ENCODE assay signal across 16 cellular contexts in genomic region chr7:2791390-2791789, GRCh38. TPM values are rescaled to one million over a fixed set of nuclear protein-coding genes. Genes with fewer than 3 reads are reported as not detected.
A peak's percentile ranks its signal among the peaks of the same experiment; 100 is the strongest.
DNase-seq lines count a peak whose midpoint lies in the region; TF ChIP-seq lines count a peak whose summit lies in the region.
"Had no signal": no experiment of that assay in that cellular context is flagged by ENCODE, and none has a peak within 500 bp of the region (broad histone marks: within the 10 kb centered on the region; RNA-seq: fewer than 3 reads in every experiment).

No MANE protein-coding gene starts in this region.

- H3K9ac ChIP-seq in neural cell (ENCODE audit: low read length): peak overlapping the region; percentile 72

- peak overlapping the region; percentile 53 for H3K4me3 ChIP-seq in neural cell (ENCODE audit: low read length)
- H3K4me3 ChIP-seq: A549 had no signal

- no peaks in the 10 kb centered on the region for H3K27me3 Mint-ChIP-seq in chondrocyte (ENCODE audit: low read depth)
- H3K27me3 Mint-ChIP-seq: CD4-positive, alpha-beta T cell had no signal

- H3K27ac Mint-ChIP-seq in chondrocyte (ENCODE audit: unreplicated experiment): peak overlapping the region; percentile 36
- H3K27ac Mint-ChIP-seq: CD4-positive, alpha-beta T cell had no signal

- H3K4me2 ChIP-seq in neural cell (ENCODE audit: low read length): peak overlapping the region; percentile 62
- H3K4me2 ChIP-seq: A549 had no signal

- peak; percentile 21 for DNase-seq in activated CD8-positive, alpha-beta memory T cell treated with anti-CD3 and anti-CD28 coated beads for 24 hours
- no peak for DNase-seq in activated CD8-positive, alpha-beta memory T cell treated with anti-CD3 and anti-CD28 coated beads, Interleukin-2, amount 50 U/mL, for 48 hours
- DNase-seq in chondrocyte (ENCODE audit: low spot score) (no peak), NCI-H526 treated with DMSO at 0.1 percent for 48 hours (lab: John Stamatoyannopoulos, UW) (no peak), HCEC 1CT (no peak)
- no peak for DNase-seq in central memory CD4-positive, alpha-beta T cell
- DNase-seq: AML-193; Caco-2; CD4-positive, alpha-beta T cell; DMS79 treated with DMSO at 0.1 percent for 48 hours; GF-D8; H9 had no signal

- no peaks in the 10 kb centered on the region for H3K27me3 ChIP-seq in neural cell (ENCODE audit: insufficient read depth, low read depth, low read length)

- peaks cover 48% of the 10 kb centered on the region for H3K36me3 Mint-ChIP-seq in chondrocyte (ENCODE audit: low read depth)

- H3K27ac ChIP-seq in neural cell (ENCODE audit: low read length): peak overlapping the region; percentile 97
- H3K27ac ChIP-seq: 22Rv1, A549, C4-2B had no signal

- no peak overlapping the region for H2AFZ ChIP-seq in neural cell (ENCODE audit: low read depth, low read length)

- TF ChIP-seq RAD21 in neural cell (conservative IDR thresholded peaks at IDR 0.05): peak; percentile 56

- no peaks in the 10 kb centered on the region for H3K9me3 ChIP-seq in neural cell (ENCODE audit: low read length)
- H3K9me3 ChIP-seq: A549, Caco-2 had no signal

- H3K36me3 ChIP-seq in neural cell (ENCODE audit: insufficient read depth, low read length): peaks cover 17% of the 10 kb centered on the region

- H4K20me1 ChIP-seq in neural cell (ENCODE audit: insufficient read depth): no peaks in the 10 kb centered on the region

- TF ChIP-seq EP300 in neural cell (conservative IDR thresholded peaks at IDR 0.05; ENCODE audit: poor library complexity, severe bottlenecking): peak; percentile 97

- TF ChIP-seq CTCF in chondrocyte (IDR thresholded peaks at IDR 0.05) (no peak), neural cell (IDR thresholded peaks at IDR 0.05; ENCODE audit: poor library complexity, severe bottlenecking) (no peak)

- H3K79me2 ChIP-seq in neural cell (replicated peaks; ENCODE audit: insufficient read depth, low read length): peaks cover 3% of the 10 kb centered on the region

- H3K4me1 Mint-ChIP-seq in chondrocyte (ENCODE audit: low read depth): peaks cover 58% of the 10 kb centered on the region

- H3K9me2 ChIP-seq in neural cell (ENCODE audit: insufficient read depth, low read length): no peaks in the 10 kb centered on the region

- H3K4me3 Mint-ChIP-seq in chondrocyte (ENCODE audit: unreplicated experiment): no peak overlapping the region
- H3K4me3 Mint-ChIP-seq: CD4-positive, alpha-beta T cell; H9 had no signal

- no peaks in the 10 kb centered on the region for H3F3A ChIP-seq in neural cell (ENCODE audit: insufficient read depth, low read length, poor library complexity, severe bottlenecking)

- H3K9me3 Mint-ChIP-seq in chondrocyte (ENCODE audit: low read depth): no peaks in the 10 kb centered on the region
- H3K9me3 Mint-ChIP-seq: CD4-positive, alpha-beta T cell; H9 had no signal

TF ChIP-seq in neural cell, 6 proteins besides CTCF, POLR2A, EP300 and RAD21:
- peak; percentile 80 for TF ChIP-seq POLR2AphosphoS5 (IDR thresholded peaks at IDR 0.05)
- TF ChIP-seq EZH2 (IDR thresholded peaks at IDR 0.05; ENCODE audit: borderline replicate concordance, insufficient read depth, low read length, poor library complexity, severe bottlenecking): no peak
- TF ChIP-seq, protein P1, sequence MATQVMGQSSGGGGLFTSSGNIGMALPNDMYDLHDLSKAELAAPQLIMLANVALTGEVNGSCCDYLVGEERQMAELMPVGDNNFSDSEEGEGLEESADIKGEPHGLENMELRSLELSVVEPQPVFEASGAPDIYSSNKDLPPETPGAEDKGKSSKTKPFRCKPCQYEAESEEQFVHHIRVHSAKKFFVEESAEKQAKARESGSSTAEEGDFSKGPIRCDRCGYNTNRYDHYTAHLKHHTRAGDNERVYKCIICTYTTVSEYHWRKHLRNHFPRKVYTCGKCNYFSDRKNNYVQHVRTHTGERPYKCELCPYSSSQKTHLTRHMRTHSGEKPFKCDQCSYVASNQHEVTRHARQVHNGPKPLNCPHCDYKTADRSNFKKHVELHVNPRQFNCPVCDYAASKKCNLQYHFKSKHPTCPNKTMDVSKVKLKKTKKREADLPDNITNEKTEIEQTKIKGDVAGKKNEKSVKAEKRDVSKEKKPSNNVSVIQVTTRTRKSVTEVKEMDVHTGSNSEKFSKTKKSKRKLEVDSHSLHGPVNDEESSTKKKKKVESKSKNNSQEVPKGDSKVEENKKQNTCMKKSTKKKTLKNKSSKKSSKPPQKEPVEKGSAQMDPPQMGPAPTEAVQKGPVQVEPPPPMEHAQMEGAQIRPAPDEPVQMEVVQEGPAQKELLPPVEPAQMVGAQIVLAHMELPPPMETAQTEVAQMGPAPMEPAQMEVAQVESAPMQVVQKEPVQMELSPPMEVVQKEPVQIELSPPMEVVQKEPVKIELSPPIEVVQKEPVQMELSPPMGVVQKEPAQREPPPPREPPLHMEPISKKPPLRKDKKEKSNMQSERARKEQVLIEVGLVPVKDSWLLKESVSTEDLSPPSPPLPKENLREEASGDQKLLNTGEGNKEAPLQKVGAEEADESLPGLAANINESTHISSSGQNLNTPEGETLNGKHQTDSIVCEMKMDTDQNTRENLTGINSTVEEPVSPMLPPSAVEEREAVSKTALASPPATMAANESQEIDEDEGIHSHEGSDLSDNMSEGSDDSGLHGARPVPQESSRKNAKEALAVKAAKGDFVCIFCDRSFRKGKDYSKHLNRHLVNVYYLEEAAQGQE (IDR thresholded peaks at IDR 0.05; ENCODE audit: borderline replicate concordance): peak; percentile 91
- no peak for TF ChIP-seq TAF1 (IDR thresholded peaks at IDR 0.05; ENCODE audit: low read depth)
- TF ChIP-seq SMC3 (conservative IDR thresholded peaks at IDR 0.05; ENCODE audit: poor library complexity): peak; percentile 41
- TF ChIP-seq MXI1 (conservative IDR thresholded peaks at IDR 0.05; ENCODE audit: poor library complexity, severe bottlenecking): no peak

RNA-seq across cellular contexts. Expression of gene GNA12, which starts 52.7 kb away (rescaled TPM):
- 77.5 to 111 TPM (median 108 TPM) in 3 replicates for total RNA-seq in chondrocyte
- 15.5 and 17.2 TPM in 2 replicates for polyA plus RNA-seq in neural cell
- polyA minus RNA-seq in neural cell: 40.7 and 41.4 TPM in 2 replicates
